16 cellular contexts compared by ENCODE assay signal in the genomic region with DNA sequence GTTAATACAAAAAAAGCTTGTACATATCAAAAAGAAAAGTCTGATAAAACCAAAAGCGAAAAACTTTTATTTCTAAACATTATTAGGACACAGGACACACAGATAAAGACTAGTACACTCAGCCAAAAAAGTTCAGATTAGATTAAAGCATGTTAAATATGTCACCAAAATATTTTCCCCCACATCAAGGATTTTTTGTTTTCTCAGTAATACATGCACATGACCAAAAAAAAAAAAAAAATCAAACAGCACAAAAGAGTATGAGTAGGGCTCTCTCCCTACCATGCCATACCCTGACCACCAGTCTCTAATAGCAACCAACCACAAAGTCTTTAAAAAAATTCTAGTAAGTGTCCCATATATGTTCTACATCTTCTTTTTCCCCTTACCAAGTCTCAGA.
DNase-seq lines count a peak whose midpoint lies in the region; ATAC-seq and TF ChIP-seq lines count a peak whose summit lies in the region.
"Had no signal": no experiment of that assay in that cellular context is flagged by ENCODE, and none has a peak within 500 bp of the region (broad histone marks: within the 10 kb centered on the region; RNA-seq: fewer than 3 reads in every experiment).

No MANE protein-coding gene starts in this region.

- TF ChIP-seq POLR2A in GM18505 (IDR thresholded peaks at IDR 0.05; ENCODE audit: borderline replicate concordance, extremely low read depth, insufficient read depth, insufficient read length): no peak

- no peaks in the 10 kb centered on the region for H3K9me3 Mint-ChIP-seq in chondrocyte (ENCODE audit: low read depth)
- H3K9me3 Mint-ChIP-seq in activated CD4-positive, alpha-beta T cell treated with anti-CD3 and anti-CD28 coated beads, Interleukin-2, amount 10 ng/mL, durations not matched to agents 24 days and 14 days: no peaks in the 10 kb centered on the region
- H3K9me3 Mint-ChIP-seq: activated naive CD4-positive, alpha-beta T cell treated with anti-CD3 and anti-CD28 coated beads, Interleukin-2, amount 10 ng/mL, durations not matched to agents 7 days and 5 days; GM23338; naive thymus-derived CD4-positive, alpha-beta T cell had no signal

- no peak overlapping the region for H3K9ac ChIP-seq in HUES48 (ENCODE audit: low read depth, low read length)

- ATAC-seq in HG03159 (IDR thresholded peaks at IDR 0.05; ENCODE audit: unreplicated experiment): no peak
- ATAC-seq in GM18505 (IDR thresholded peaks at IDR 0.05; ENCODE audit: unreplicated experiment): no peak
- ATAC-seq: GM23338; naive thymus-derived CD4-positive, alpha-beta T cell had no signal

- H3K27ac Mint-ChIP-seq in chondrocyte (ENCODE audit: unreplicated experiment): peak overlapping the region; percentile 84
- no peak overlapping the region for H3K27ac Mint-ChIP-seq in activated CD4-positive, alpha-beta T cell treated with anti-CD3 and anti-CD28 coated beads, Interleukin-2, amount 10 ng/mL, durations not matched to agents 24 days and 14 days
- H3K27ac Mint-ChIP-seq: activated naive CD4-positive, alpha-beta T cell treated with anti-CD3 and anti-CD28 coated beads, Interleukin-2, amount 10 ng/mL, durations not matched to agents 7 days and 5 days; GM23338 had no signal

- peak; percentile 46 for DNase-seq in EH (ENCODE audit: low read depth)
- no peak for DNase-seq in chondrocyte (ENCODE audit: low spot score)
- no peak for DNase-seq in activated CD4-positive, alpha-beta T cell treated with anti-CD3 and anti-CD28 coated beads, Interleukin-2, amount 10 ng/mL, durations not matched to agents 24 days and 14 days
- no peak for DNase-seq in middle frontal gyrus (ENCODE audit: extremely low spot score, low spot score)
- DNase-seq: activated CD8-positive, alpha-beta memory T cell treated with anti-CD3 and anti-CD28 coated beads, Interleukin-2, amount 50 U/mL, for 4 hours; activated naive CD4-positive, alpha-beta T cell treated with anti-CD3 and anti-CD28 coated beads, Interleukin-2, amount 10 ng/mL, durations not matched to agents 7 days and 5 days; MG63; naive thymus-derived CD4-positive, alpha-beta T cell; NCI-H187; NCI-H446 treated with DMSO at 0.1 percent for 48 hours had no signal

- H3K4me1 ChIP-seq in HUES48 (ENCODE audit: control insufficient read depth, insufficient read depth, low read length) (peaks cover 7% of the 10 kb centered on the region; the same call in 1 of the 2 replicates), mesodermal cell (ENCODE audit: control insufficient read depth, insufficient read depth, low read length, poor library complexity, severe bottlenecking) (peaks cover 9% of the 10 kb centered on the region)

- H3K4me3 ChIP-seq in HUES48 (ENCODE audit: low read depth, low read length) (no peak overlapping the region), mesodermal cell (ENCODE audit: extremely low read depth, insufficient read depth, low read length, poor library complexity, severe bottlenecking) (no peak overlapping the region)
- H3K4me3 ChIP-seq: GM23338, MG63, SJCRH30 had no signal

- peak overlapping the region; percentile 46 for H3K27ac ChIP-seq in HUES48 (ENCODE audit: low read depth, low read length)
- peak overlapping the region; percentile 1 for H3K27ac ChIP-seq in mesodermal cell (ENCODE audit: low read depth, low read length, severe bottlenecking)
- H3K27ac ChIP-seq: SJCRH30 had no signal

- no peaks in the 10 kb centered on the region for H3K27me3 Mint-ChIP-seq in chondrocyte (ENCODE audit: low read depth)
- no peaks in the 10 kb centered on the region for H3K27me3 Mint-ChIP-seq in activated CD4-positive, alpha-beta T cell treated with anti-CD3 and anti-CD28 coated beads, Interleukin-2, amount 10 ng/mL, durations not matched to agents 24 days and 14 days
- H3K27me3 Mint-ChIP-seq: activated naive CD4-positive, alpha-beta T cell treated with anti-CD3 and anti-CD28 coated beads, Interleukin-2, amount 10 ng/mL, durations not matched to agents 7 days and 5 days; naive thymus-derived CD4-positive, alpha-beta T cell had no signal

- no peak overlapping the region for H3K4me3 Mint-ChIP-seq in chondrocyte (ENCODE audit: unreplicated experiment)
- H3K4me3 Mint-ChIP-seq in activated CD4-positive, alpha-beta T cell treated with anti-CD3 and anti-CD28 coated beads, Interleukin-2, amount 10 ng/mL, durations not matched to agents 24 days and 14 days: no peak overlapping the region
- H3K4me3 Mint-ChIP-seq: activated naive CD4-positive, alpha-beta T cell treated with anti-CD3 and anti-CD28 coated beads, Interleukin-2, amount 10 ng/mL, durations not matched to agents 7 days and 5 days; GM23338; naive thymus-derived CD4-positive, alpha-beta T cell had no signal

- no peaks in the 10 kb centered on the region for H3K9me3 ChIP-seq in HUES48 (ENCODE audit: control insufficient read depth, insufficient read depth, low read length)
- H3K9me3 ChIP-seq in mesodermal cell (ENCODE audit: control insufficient read depth, low read length): no peaks in the 10 kb centered on the region
- H3K9me3 ChIP-seq: MG63, SJCRH30 had no signal

- WGBS in mesodermal cell (ENCODE audit: insufficient coverage in 2 of 2), 2 experiments: no CpG with 5 or more reads among the region's 1 CpG

- peaks cover 39% of the 10 kb centered on the region for H3K4me1 Mint-ChIP-seq in chondrocyte (ENCODE audit: low read depth)
- peaks cover 3% of the 10 kb centered on the region for H3K4me1 Mint-ChIP-seq in activated CD4-positive, alpha-beta T cell treated with anti-CD3 and anti-CD28 coated beads, Interleukin-2, amount 10 ng/mL, durations not matched to agents 24 days and 14 days
- H3K4me1 Mint-ChIP-seq: activated naive CD4-positive, alpha-beta T cell treated with anti-CD3 and anti-CD28 coated beads, Interleukin-2, amount 10 ng/mL, durations not matched to agents 7 days and 5 days had no signal

- H3K36me3 ChIP-seq in HUES48 (ENCODE audit: control insufficient read depth, insufficient read depth, low read length) (peaks cover 14% of the 10 kb centered on the region; the same call in 1 of the 2 replicates), mesodermal cell (ENCODE audit: control insufficient read depth, insufficient read depth, low read length) (peaks cover 25% of the 10 kb centered on the region)

- TF ChIP-seq CTCF in chondrocyte (IDR thresholded peaks at IDR 0.05): no peak

- intact Hi-C loops in activated CD4-positive, alpha-beta T cell treated with anti-CD3 and anti-CD28 coated beads, Interleukin-2, amount 10 ng/mL, durations not matched to agents 24 days and 14 days (cut with micrococcal nuclease): no loop called here

- peaks cover 12% of the 10 kb centered on the region for H3K36me3 Mint-ChIP-seq in chondrocyte (ENCODE audit: low read depth)
- peaks cover 7% of the 10 kb centered on the region for H3K36me3 Mint-ChIP-seq in activated CD4-positive, alpha-beta T cell treated with anti-CD3 and anti-CD28 coated beads, Interleukin-2, amount 10 ng/mL, durations not matched to agents 24 days and 14 days (ENCODE audit: low read depth)

- no peaks in the 10 kb centered on the region for H3K27me3 ChIP-seq in HUES48 (ENCODE audit: control insufficient read depth, insufficient read depth, low read length)
- H3K27me3 ChIP-seq: MG63, SJCRH30 had no signal
